Comparison of ENCODE assay signal across 1 cellular context in genomic region chr14:24145700-24146621, GRCh38.
TF ChIP-seq lines count a peak whose summit lies in the region.

Gene PSME2, minus strand, starts transcription at chr14:24146610. Its CDS starts 29 bp downstream, at chr14:24146581.

TF ChIP-seq in HepG2, 621 proteins besides CTCF, POLR2A, EP300 and RAD21 (continued from another document):
- TF ChIP-seq PRDM4 (CRISPR knock-in tag; IDR thresholded peaks at IDR 0.05; ENCODE audit: borderline replicate concordance): 0 out of 2 replicates have a peak, but pooled peaks have one; percentile 75
- TF ChIP-seq ZNF430 (CRISPR knock-in tag; IDR thresholded peaks at IDR 0.05): no peak
- TF ChIP-seq RFX1 (IDR thresholded peaks at IDR 0.05): no peak
- no peak for TF ChIP-seq SOX6 (IDR thresholded peaks at IDR 0.05)
- TF ChIP-seq SOX6 (CRISPR knock-in tag; IDR thresholded peaks at IDR 0.05): no peak
- TF ChIP-seq ZFP91 (CRISPR knock-in tag; IDR thresholded peaks at IDR 0.05; ENCODE audit: borderline replicate concordance): no peak
- TF ChIP-seq SMARCC2 (IDR thresholded peaks at IDR 0.05): no peak
- TF ChIP-seq ZNF329 (CRISPR knock-in tag; IDR thresholded peaks at IDR 0.05; ENCODE audit: low read depth): no peak
- peak; percentile 85 for TF ChIP-seq CAMTA2 (CRISPR knock-in tag; IDR thresholded peaks at IDR 0.05; ENCODE audit: borderline replicate concordance)
- no peak for TF ChIP-seq SP1 (IDR thresholded peaks at IDR 0.05)
- no peak for TF ChIP-seq SP1 (CRISPR knock-in tag; IDR thresholded peaks at IDR 0.05)
- TF ChIP-seq TAF15 (IDR thresholded peaks at IDR 0.05; ENCODE audit: low read depth, low read length, poor library complexity, severe bottlenecking): no peak
- TF ChIP-seq ZNF580 (CRISPR knock-in tag; IDR thresholded peaks at IDR 0.05; ENCODE audit: borderline replicate concordance, low read depth): no peak
- no peak for TF ChIP-seq SCMH1 (CRISPR knock-in tag; IDR thresholded peaks at IDR 0.05; ENCODE audit: borderline replicate concordance)
- TF ChIP-seq ZBTB4 (CRISPR knock-in tag; IDR thresholded peaks at IDR 0.05; ENCODE audit: borderline replicate concordance): peak; percentile 27; the same call in 1 of the 2 replicates
- peak; percentile 76; the same call in 1 of the 2 replicates for TF ChIP-seq SNAPC5 (CRISPR knock-in tag; IDR thresholded peaks at IDR 0.05; ENCODE audit: borderline replicate concordance)
- no peak; the same call in 1 of the 2 replicates for TF ChIP-seq ZNF225 (CRISPR knock-in tag; IDR thresholded peaks at IDR 0.05)
- no peak for TF ChIP-seq HNF1A (IDR thresholded peaks at IDR 0.05; ENCODE audit: low read depth)
- TF ChIP-seq HNF1A (CRISPR knock-in tag; IDR thresholded peaks at IDR 0.05; ENCODE audit: borderline replicate concordance): no peak
- peak; percentile 86; the same call in 1 of the 2 replicates for TF ChIP-seq TRAFD1 (CRISPR knock-in tag; IDR thresholded peaks at IDR 0.05; ENCODE audit: borderline replicate concordance)
- 0 out of 2 replicates have a peak, but pooled peaks have one; percentile 47 for TF ChIP-seq ZBTB21 (CRISPR knock-in tag; IDR thresholded peaks at IDR 0.05)
- peak; percentile 49; the same call in 1 of the 2 replicates for TF ChIP-seq TOE1 (CRISPR knock-in tag; IDR thresholded peaks at IDR 0.05)
- TF ChIP-seq ZHX2 (IDR thresholded peaks at IDR 0.05; ENCODE audit: low read depth): peak; percentile 2; the same call in 1 of the 2 replicates
- TF ChIP-seq ZHX2 (CRISPR knock-in tag; IDR thresholded peaks at IDR 0.05; ENCODE audit: borderline replicate concordance): no peak
- TF ChIP-seq SYNCRIP (IDR thresholded peaks at IDR 0.05; ENCODE audit: insufficient read depth, low read depth, low read length): no peak
- TF ChIP-seq ZNF883 (CRISPR knock-in tag; IDR thresholded peaks at IDR 0.05; ENCODE audit: not compliant biosample characterization): no peak
- TF ChIP-seq RARG (CRISPR knock-in tag; IDR thresholded peaks at IDR 0.05; ENCODE audit: low read depth): 0 out of 2 replicates have a peak, but pooled peaks have one; percentile 27
- TF ChIP-seq CREBL2 (CRISPR knock-in tag; IDR thresholded peaks at IDR 0.05; ENCODE audit: borderline replicate concordance): no peak; the same call in 1 of the 2 replicates
- TF ChIP-seq EHMT2 (IDR thresholded peaks at IDR 0.05; ENCODE audit: borderline replicate concordance, low read depth, low read length): no peak
- TF ChIP-seq ZFY (CRISPR knock-in tag; IDR thresholded peaks at IDR 0.05): no peak
- no peak for TF ChIP-seq HNF4A (CRISPR knock-in tag; IDR thresholded peaks at IDR 0.05)
- no peak for TF ChIP-seq ZNF740 (CRISPR knock-in tag; IDR thresholded peaks at IDR 0.05)
TF ChIP-seq in HepG2: peak in this region for 159.
